1 cellular context compared by ENCODE assay signal in genomic region chr11:95923730-95924413, GRCh38.
TF ChIP-seq lines count a peak whose summit lies in the region.

TSS of gene MTMR2 (minus strand) at chr11:95924107. CDS start at chr11:95923954, 153 bp downstream.

TF ChIP-seq in WTC11, 78 proteins besides CTCF, POLR2A, EP300 and RAD21 (continued from another document):
- peak; percentile 69; the same call in 1 of the 2 replicates for TF ChIP-seq ZNF281 (CRISPR knock-in tag; IDR thresholded peaks at IDR 0.05)
- TF ChIP-seq ZNF396 (CRISPR knock-in tag; IDR thresholded peaks at IDR 0.05; ENCODE audit: borderline replicate concordance), result no peak
- 0 out of 2 replicates have a peak, but pooled peaks have one; percentile 36 for TF ChIP-seq IRF1 (CRISPR knock-in tag; IDR thresholded peaks at IDR 0.05)
- no peak for TF ChIP-seq SMAD4 (CRISPR knock-in tag; IDR thresholded peaks at IDR 0.05)
- no peak for TF ChIP-seq ZNF423 (CRISPR knock-in tag; IDR thresholded peaks at IDR 0.05)
- peak; percentile 62; the same call in 1 of the 2 replicates for TF ChIP-seq GTF2I (CRISPR knock-in tag; conservative IDR thresholded peaks at IDR 0.05)
- TF ChIP-seq TEAD4 (CRISPR knock-in tag; IDR thresholded peaks at IDR 0.05), result 0 out of 2 replicates have a peak, but pooled peaks have one; percentile 44
- TF ChIP-seq ATF6 (CRISPR knock-in tag; IDR thresholded peaks at IDR 0.05), result no peak
- TF ChIP-seq ZNF232 (CRISPR knock-in tag; IDR thresholded peaks at IDR 0.05), result 0 out of 2 replicates have a peak, but pooled peaks have one; percentile 46
- 0 out of 2 replicates have a peak, but pooled peaks have one; percentile 55 for TF ChIP-seq JUN (CRISPR knock-in tag; IDR thresholded peaks at IDR 0.05)
- peak; percentile 59 for TF ChIP-seq PRDM15 (CRISPR knock-in tag; IDR thresholded peaks at IDR 0.05)
TF ChIP-seq in WTC11: peak in this region for 33.
